Comparison of ENCODE assay signal across 11 cellular contexts in the genomic region with DNA sequence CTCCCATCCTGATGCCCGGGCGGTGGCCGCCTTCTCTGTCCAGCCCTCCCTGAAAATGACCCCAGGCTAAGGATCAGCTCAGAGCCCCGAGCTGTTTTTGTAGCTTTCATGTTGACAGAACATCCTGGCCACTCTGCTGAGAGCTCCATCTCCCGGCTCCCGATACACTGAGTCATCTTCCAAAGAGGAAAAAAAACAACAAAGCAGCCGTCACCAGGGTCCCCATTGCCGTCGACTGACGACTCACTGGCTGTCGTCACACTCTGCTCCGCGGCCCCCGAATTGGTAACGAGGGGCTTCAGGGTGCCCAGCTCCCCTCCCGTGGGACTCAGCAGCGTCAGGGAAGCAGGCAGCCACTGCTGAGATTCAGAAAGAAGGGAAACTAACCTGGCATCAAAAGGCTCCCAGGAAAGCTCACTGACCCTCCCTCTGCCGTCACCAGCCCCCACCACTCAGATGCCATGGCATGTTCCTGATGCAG.
A peak's percentile ranks its signal among the peaks of the same experiment; 100 is the strongest.
DNase-seq lines count a peak whose midpoint lies in the region; ATAC-seq, FAIRE-seq and TF ChIP-seq lines count a peak whose summit lies in the region.
"Had no signal": no experiment of that assay in that cellular context is flagged by ENCODE, and none has a peak within 500 bp of the region (broad histone marks: within the 10 kb centered on the region; RNA-seq: fewer than 3 reads in every experiment).

No MANE protein-coding gene starts in this region.

- H3K27ac Mint-ChIP-seq in activated CD8-positive, alpha-beta T cell treated with anti-CD3 and anti-CD28 coated beads for 36 hours = no peak overlapping the region

- no peaks in the 10 kb centered on the region for H3K27me3 Mint-ChIP-seq in activated CD8-positive, alpha-beta T cell treated with anti-CD3 and anti-CD28 coated beads for 36 hours

- 90% methylated on average over 18 of the region's 18 CpGs for WGBS in sigmoid colon, 2 donors

- POLR2A ChIA-PET in activated CD8-positive, alpha-beta T cell treated with anti-CD3 and anti-CD28 coated beads for 36 hours (lab: Charles Lee) = interaction anchor here (1.0 to 1.9 kb wide), 4 partner anchors 24 to 90 kb away, joined by 3 to 7 read pairs (median 3); no protein-coding TSS in a partner anchor

- CTCF ChIA-PET in activated CD8-positive, alpha-beta T cell treated with anti-CD3 and anti-CD28 coated beads for 36 hours (lab: Charles Lee) = interaction anchor here (1.1 to 2.5 kb wide), 6 partner anchors 9 to 66 kb away, joined by 3 to 13 read pairs (median 4); no protein-coding TSS in a partner anchor

- H3K4me1 ChIP-seq in sigmoid colon = peaks cover 0 to 84% (median 82%) of the 10 kb centered on the region in 4 donors

- intact Hi-C loops in sigmoid colon (cut with DNase I) = no loop called here
- intact Hi-C loops in activated CD8-positive, alpha-beta T cell treated with anti-CD3 and anti-CD28 coated beads for 36 hours (cut with micrococcal nuclease) = no loop called here

- H3K4me3 ChIP-seq in WI38 (ENCODE audit: low read depth, low read length) (peak overlapping the region; percentile 7; the same call in 1 of the 2 replicates), sigmoid colon (peak overlapping the region; percentile 15 to 74 (median 72))

- H3K9me3 ChIP-seq in sigmoid colon = no peaks in the 10 kb centered on the region

- no peak for FAIRE-seq in frontal cortex (lab: Jason Lieb, UNC)

- peaks cover 41% of the 10 kb centered on the region for H3K36me3 Mint-ChIP-seq in activated CD8-positive, alpha-beta T cell treated with anti-CD3 and anti-CD28 coated beads for 36 hours (ENCODE audit: low read depth)

- peak; percentile 62 for DNase-seq in Caki2 (ENCODE audit: low read depth)
- DNase-seq in frontal cortex (ENCODE audit: low spot score in 2 of 2) = peak; percentile 45 to 69
- DNase-seq in sigmoid colon = peak; percentile 50
- DNase-seq in activated CD8-positive, alpha-beta memory T cell treated with anti-CD3 and anti-CD28 coated beads, Interleukin-2, amount 50 U/mL, for 4 hours = no peak
- no peak for DNase-seq in activated CD8-positive, alpha-beta T cell treated with anti-CD3 and anti-CD28 coated beads for 36 hours
- DNase-seq: activated naive CD4-positive, alpha-beta T cell treated with Interleukin-2 at 50 U/mL for 16 hours; NCI-H2171 had no signal

- peaks cover 43 to 64% (median 47%) of the 10 kb centered on the region in 4 donors for H3K36me3 ChIP-seq in sigmoid colon

- no peaks in the 10 kb centered on the region for H3K9me3 Mint-ChIP-seq in activated CD8-positive, alpha-beta T cell treated with anti-CD3 and anti-CD28 coated beads for 36 hours
- H3K9me3 Mint-ChIP-seq: T-helper 1 cell treated with Interleukin-12 subunit alpha and Interleukin-12 subunit beta and Interleukin-4 antibody, amounts not matched to agents 30 μg/mL and 1 μg/mL, for 36 hours had no signal

- TF ChIP-seq CTCF in WI38 (IDR thresholded peaks at IDR 0.05; ENCODE audit: low read depth, low read length) (no peak), sigmoid colon (IDR thresholded peaks at IDR 0.05) (no peak)
- no peak for TF ChIP-seq CTCF in activated CD8-positive, alpha-beta T cell treated with anti-CD3 and anti-CD28 coated beads for 36 hours (IDR thresholded peaks at IDR 0.05)

- in situ Hi-C loops in Caki2 (cut with HindIII; ENCODE audit: low pct_unique_long_range_greater_than_20kb, low sequenced_read_pairs) = no loop called here

- peaks cover 64% of the 10 kb centered on the region for H3K4me1 Mint-ChIP-seq in activated CD8-positive, alpha-beta T cell treated with anti-CD3 and anti-CD28 coated beads for 36 hours (ENCODE audit: low read depth)

- ATAC-seq in HG02870 (IDR thresholded peaks at IDR 0.05; ENCODE audit: unreplicated experiment) (no peak), GM21528 (IDR thresholded peaks at IDR 0.05; ENCODE audit: low FRiP score, unreplicated experiment) (no peak)
- ATAC-seq in activated CD8-positive, alpha-beta T cell treated with anti-CD3 and anti-CD28 coated beads for 36 hours = no peak

- no peak for TF ChIP-seq EP300 in sigmoid colon (IDR thresholded peaks at IDR 0.05)

- H3K27ac ChIP-seq in sigmoid colon = peak overlapping the region; percentile 91 to 99 (median 94)

- TF ChIP-seq POLR2A in sigmoid colon (IDR thresholded peaks at IDR 0.05) = no peak

- no peak overlapping the region for H3K4me3 Mint-ChIP-seq in activated CD8-positive, alpha-beta T cell treated with anti-CD3 and anti-CD28 coated beads for 36 hours
- H3K4me3 Mint-ChIP-seq: T-helper 1 cell treated with Interleukin-12 subunit alpha and Interleukin-12 subunit beta and Interleukin-4 antibody, amounts not matched to agents 30 μg/mL and 1 μg/mL, for 36 hours had no signal

- no peaks in the 10 kb centered on the region for H3K27me3 ChIP-seq in sigmoid colon

Comparison
In these comparisons a context has a peak if more than half of its experiments do, and no peak if none do; other contexts are left out.
1. DNase-seq: peak in Caki2 (single experiment), frontal cortex (2 of 2) and sigmoid colon (single experiment); none in activated CD8-positive, alpha-beta memory T cell treated with anti-CD3 and anti-CD28 coated beads, Interleukin-2, amount 50 U/mL, for 4 hours (single experiment) and activated CD8-positive, alpha-beta T cell treated with anti-CD3 and anti-CD28 coated beads for 36 hours (single experiment).